15 cellular contexts compared by ENCODE assay signal in genomic region chr15:98669638-98670037, GRCh38. TPM values are rescaled to one million over a fixed set of nuclear protein-coding genes. Genes with fewer than 3 reads are reported as not detected.
DNase-seq lines count a peak whose midpoint lies in the region; ATAC-seq, FAIRE-seq and TF ChIP-seq lines count a peak whose summit lies in the region.
"Had no signal": no experiment of that assay in that cellular context is flagged by ENCODE, and none has a peak within 500 bp of the region (broad histone marks: within the 10 kb centered on the region; RNA-seq: fewer than 3 reads in every experiment).

No MANE protein-coding gene starts in this region.

- H4K5ac ChIP-seq in H1 (ENCODE audit: insufficient read length, low read depth, low read length), result no peak overlapping the region

- peak overlapping the region; percentile 94 for H4K91ac ChIP-seq in H1 (replicated peaks; ENCODE audit: insufficient read length, low read length)

- H3K14ac ChIP-seq in H1 (ENCODE audit: insufficient read length), result no peak overlapping the region

- ATAC-seq in activated CD8-positive, alpha-beta T cell treated with anti-CD3 and anti-CD28 coated beads, Interleukin-2, amount 10 ng/mL, durations not matched to agents 7 days and 5 days, result no peak
- no peak for ATAC-seq in HG03460 (IDR thresholded peaks at IDR 0.05; ENCODE audit: unreplicated experiment)
- ATAC-seq: sciatic nerve had no signal

- H3K4me2 ChIP-seq in H1 (ENCODE audit: insufficient read depth in 1 of 2, low read depth in 2 of 2, low read length in 2 of 2) (peak overlapping the region in 1 of 2 experiments; percentile 75; a peak in 1 of 4 replicates), neural progenitor cell (no peak overlapping the region)

- POLR2A ChIA-PET in Caco-2 (lab: Charles Lee) (no interaction called here), HEK293 (lab: Yijun Ruan, JAX) (no interaction called here), H1 (lab: Charles Lee; ENCODE audit: partially characterized antibody) (interaction anchor here (0.7 to 1.1 kb wide), 2 partner anchors 10 to 11 kb away, joined by 3 read pairs; no protein-coding TSS in a partner anchor)
- POLR2A ChIA-PET in activated CD8-positive, alpha-beta T cell treated with anti-CD3 and anti-CD28 coated beads, Interleukin-2, amount 10 ng/mL, durations not matched to agents 7 days and 5 days (lab: Charles Lee), result interaction anchor here (0.5 kb wide), 1 partner anchor 21 kb away, joined by 3 read pairs; the partner anchor contains the start of gene IGF1R

- H3K9me3 Mint-ChIP-seq in Caco-2 (ENCODE audit: unreplicated experiment) (no peaks in the 10 kb centered on the region), neural progenitor cell (no peaks in the 10 kb centered on the region)
- H3K9me3 Mint-ChIP-seq in activated CD8-positive, alpha-beta T cell treated with anti-CD3 and anti-CD28 coated beads, Interleukin-2, amount 10 ng/mL, durations not matched to agents 7 days and 5 days (ENCODE audit: insufficient read depth), result no peaks in the 10 kb centered on the region
- H3K9me3 Mint-ChIP-seq: activated T-helper 1 cell treated with anti-CD3 and anti-CD28 coated beads, Interleukin-12 subunit alpha, Interleukin-12 subunit beta, Interleukin-2, Interleukin-4 antibody, amounts not matched to agents 30 ng/mL and 10 ng/mL and 1 ng/mL, durations not matched to agents 14 hours and 24 hours and 36 hours; CD8-positive, alpha-beta T cell had no signal

- peaks cover 34 to 99% of the 10 kb centered on the region in 2 experiments for H3K79me2 ChIP-seq in H1 (ENCODE audit: control insufficient read depth in 1 of 2, insufficient read depth in 2 of 2, low read length in 2 of 2)
- peaks cover 100% of the 10 kb centered on the region for H3K79me2 ChIP-seq in neural progenitor cell (ENCODE audit: low read depth)

- H3K36me3 Mint-ChIP-seq in Caco-2 (ENCODE audit: insufficient read depth, unreplicated experiment) (peaks cover 5% of the 10 kb centered on the region), neural progenitor cell (peaks cover 24% of the 10 kb centered on the region)
- H3K36me3 Mint-ChIP-seq in activated CD8-positive, alpha-beta T cell treated with anti-CD3 and anti-CD28 coated beads, Interleukin-2, amount 10 ng/mL, durations not matched to agents 7 days and 5 days (ENCODE audit: low read depth), result no peaks in the 10 kb centered on the region

- no TSS peak for BruUV-seq in Caco-2 (replicated peaks; lab: Mats Ljungman, UMichigan)

- intact Hi-C loops in Caco-2 (cut with micrococcal nuclease; ENCODE audit: unreplicated experiment), result loop anchor here (2.0 to 5.0 kb wide), 4 partner anchors 19 to 233 kb away; no protein-coding TSS in a partner anchor

- WGBS in H1 (ENCODE audit: extremely low coverage in 1 of 2, insufficient coverage in 1 of 2, insufficient read length in 1 of 2, insufficient replicate concordance in 2 of 2, low coverage in 1 of 2, low lambda C conversion rate in 2 of 2, missing lambda C conversion rate in 1 of 2), 2 experiments, result 82% methylated on average over 7 of the region's 7 CpGs; no CpG with 5 or more reads in 1 of the 2 experiments
- WGBS in mesodermal cell (ENCODE audit: insufficient coverage in 2 of 2), 2 experiments, result 89 to 92% methylated on average over 3 to 7 of the region's 7 CpGs

- H3K18ac ChIP-seq in H1 (ENCODE audit: extremely low read depth, low read length), result peak overlapping the region; percentile 55

- H3K9ac ChIP-seq in H1 (replicated peaks in 1 of 4; ENCODE audit: extremely low read depth in 1 of 4, low read depth in 3 of 4, low read length in 3 of 4) (no peak overlapping the region), neural progenitor cell (no peak overlapping the region)

- peak overlapping the region; percentile 91 for H2BK12ac ChIP-seq in H1 (ENCODE audit: low read depth, low read length)

- no peaks in the 10 kb centered on the region for H3F3A ChIP-seq in neural progenitor cell (ENCODE audit: low read depth)

- H2BK5ac ChIP-seq in H1 (ENCODE audit: low read depth, low read length), result peak overlapping the region; percentile 93

- peaks cover 44% of the 10 kb centered on the region for H3K4me1 Mint-ChIP-seq in Caco-2 (ENCODE audit: low read depth, unreplicated experiment)
- peaks cover 27% of the 10 kb centered on the region for H3K4me1 Mint-ChIP-seq in activated CD8-positive, alpha-beta T cell treated with anti-CD3 and anti-CD28 coated beads, Interleukin-2, amount 10 ng/mL, durations not matched to agents 7 days and 5 days (ENCODE audit: low read depth)
- H3K4me1 Mint-ChIP-seq in neural progenitor cell, result peaks cover 60% of the 10 kb centered on the region

- H2AFZ ChIP-seq in H1 (ENCODE audit: low read length) (no peak overlapping the region), neural progenitor cell (replicated peaks) (no peak overlapping the region)

- peaks cover 19% of the 10 kb centered on the region for H3K79me1 ChIP-seq in H1 (ENCODE audit: low read depth, low read length)

- no peak for TF ChIP-seq POLR2A in H1 (IDR thresholded peaks at IDR 0.05; ENCODE audit: control extremely low read depth in 1 of 2, low read depth in 2 of 2, low read length in 2 of 2)

- H3K23ac ChIP-seq in H1 (ENCODE audit: insufficient read length), result peak overlapping the region; percentile 1

- peaks cover 20 to 23% of the 10 kb centered on the region in 2 experiments for H4K20me1 ChIP-seq in H1 (replicated peaks in 1 of 2; ENCODE audit: control insufficient read depth in 1 of 2, insufficient read depth in 2 of 2, low read length in 2 of 2)
- H4K20me1 ChIP-seq in neural progenitor cell (ENCODE audit: low read depth), result peaks cover 95% of the 10 kb centered on the region

- H3K23me2 ChIP-seq in H1 (ENCODE audit: low read depth, low read length), result no peaks in the 10 kb centered on the region

- no peak for TF ChIP-seq RAD21 in H1 (IDR thresholded peaks at IDR 0.05 in 1 of 2, conservative IDR thresholded peaks at IDR 0.05 in 1 of 2; ENCODE audit: low read depth in 2 of 2, low read length in 2 of 2)

- H3K27me3 Mint-ChIP-seq in Caco-2 (ENCODE audit: insufficient read depth, unreplicated experiment), result no peaks in the 10 kb centered on the region
- no peaks in the 10 kb centered on the region for H3K27me3 Mint-ChIP-seq in activated CD8-positive, alpha-beta T cell treated with anti-CD3 and anti-CD28 coated beads, Interleukin-2, amount 10 ng/mL, durations not matched to agents 7 days and 5 days (ENCODE audit: low read depth)
- no peaks in the 10 kb centered on the region for H3K27me3 Mint-ChIP-seq in neural progenitor cell (ENCODE audit: insufficient read depth, low read depth)

- TF ChIP-seq CTCF in Caco-2 (IDR thresholded peaks at IDR 0.05; ENCODE audit: insufficient read depth in 1 of 2, low read depth in 1 of 2, low read length in 1 of 2, severe bottlenecking in 1 of 2, unreplicated experiment in 1 of 2) (no peak), HEK293 (tag by site-specific recombination; IDR thresholded peaks at IDR 0.05) (no peak), H1 (IDR thresholded peaks at IDR 0.05; ENCODE audit: control extremely low read depth in 1 of 3, insufficient read depth in 1 of 3, low read depth in 1 of 3, low read length in 3 of 3) (no peak), neural progenitor cell (IDR thresholded peaks at IDR 0.05) (no peak)

- H2BK120ac ChIP-seq in H1 (replicated peaks; ENCODE audit: low read depth, low read length), result peak overlapping the region; percentile 57

- H3K36me3 ChIP-seq in Caco-2 (ENCODE audit: control insufficient read depth, insufficient read depth, low read length) (no peaks in the 10 kb centered on the region), HEK293 (ENCODE audit: control insufficient read depth in 2 of 2, insufficient read depth in 1 of 2, low read length in 2 of 2) (no peaks in the 10 kb centered on the region), H1 (ENCODE audit: control insufficient read depth in 2 of 4, insufficient read depth in 4 of 4, low read length in 3 of 4) (no peaks in the 10 kb centered on the region; a peak in 2 of 8 replicates), mesodermal cell (ENCODE audit: control insufficient read depth, insufficient read depth, low read length) (peaks cover 14% of the 10 kb centered on the region), neural progenitor cell (no peaks in the 10 kb centered on the region)
- H3K36me3 ChIP-seq: WERI-Rb-1 had no signal

- DNase-seq in Caco-2, result no peak
- peak in 1 of 2 experiments; percentile 45 for DNase-seq in H1 (ENCODE audit: low read depth in 1 of 2, low spot score in 2 of 2)
- DNase-seq in activated CD8-positive, alpha-beta T cell treated with anti-CD3 and anti-CD28 coated beads, Interleukin-2, amount 10 ng/mL, durations not matched to agents 7 days and 5 days, result no peak
- no peak for DNase-seq in neural progenitor cell (ENCODE audit: low spot score)
- DNase-seq: NCI-H1417 treated with DMSO at 0.1 percent for 48 hours, NCI-H510A treated with DMSO at 0.1 percent for 48 hours, SHP77 treated with DMSO at 0.1 percent for 48 hours had no signal

- H3K4me3 Mint-ChIP-seq in Caco-2 (ENCODE audit: unreplicated experiment) (peak overlapping the region; percentile 2), neural progenitor cell (no peak overlapping the region)
- H3K4me3 Mint-ChIP-seq in activated CD8-positive, alpha-beta T cell treated with anti-CD3 and anti-CD28 coated beads, Interleukin-2, amount 10 ng/mL, durations not matched to agents 7 days and 5 days, result no peak overlapping the region
- H3K4me3 Mint-ChIP-seq: CD8-positive, alpha-beta T cell had no signal

- H3K27me3 ChIP-seq in Caco-2 (replicated peaks; ENCODE audit: control insufficient read depth, insufficient read depth, low read length) (no peaks in the 10 kb centered on the region), H1 (replicated peaks in 1 of 4; ENCODE audit: control insufficient read depth in 3 of 4, extremely low read depth in 1 of 4, insufficient read depth in 3 of 4, low read length in 3 of 4) (no peaks in the 10 kb centered on the region), neural progenitor cell (no peaks in the 10 kb centered on the region)

- no peak overlapping the region; the same call in 1 of the 2 replicates for H2BK20ac ChIP-seq in H1 (ENCODE audit: low read length)

- no peak overlapping the region for H3K56ac ChIP-seq in H1 (replicated peaks; ENCODE audit: insufficient read length, low read depth, low read length)

- H3K27ac Mint-ChIP-seq in Caco-2 (ENCODE audit: unreplicated experiment) (peak overlapping the region; percentile 82), neural progenitor cell (no peak overlapping the region)
- H3K27ac Mint-ChIP-seq in activated CD8-positive, alpha-beta T cell treated with anti-CD3 and anti-CD28 coated beads, Interleukin-2, amount 10 ng/mL, durations not matched to agents 7 days and 5 days, result no peak overlapping the region

- CTCF ChIA-PET in Caco-2 (lab: Charles Lee), result no interaction called here
- CTCF ChIA-PET in HEK293 (lab: Yijun Ruan, JAX), result interaction anchor here (0.7 to 2.6 kb wide), 3 partner anchors 10 to 110 kb away, joined by 4 to 9 read pairs (median 4); no protein-coding TSS in a partner anchor
- CTCF ChIA-PET in H1 (lab: Charles Lee; ENCODE audit: partially characterized antibody), result interaction anchor here (0.6 to 4.2 kb wide), 6 partner anchors 8 to 235 kb away, joined by 3 to 22 read pairs (median 4); no protein-coding TSS in a partner anchor
- CTCF ChIA-PET in activated CD8-positive, alpha-beta T cell treated with anti-CD3 and anti-CD28 coated beads, Interleukin-2, amount 10 ng/mL, durations not matched to agents 7 days and 5 days (lab: Charles Lee), result interaction anchor here (1.0 to 6.5 kb wide), 2 partner anchors 11 to 17 kb away, joined by 3 to 46 read pairs; no protein-coding TSS in a partner anchor

- H3K4me3 ChIP-seq in Caco-2 (ENCODE audit: low read depth, low read length), result no peak overlapping the region
- H3K4me3 ChIP-seq in HEK293 (ENCODE audit: low read depth, low read length), result no peak overlapping the region
- H3K4me3 ChIP-seq in H1 (ENCODE audit: extremely low read depth in 1 of 4, insufficient read depth in 2 of 4, low read depth in 3 of 4, low read length in 4 of 4), result no peak overlapping the region
- H3K4me3 ChIP-seq in mesodermal cell (ENCODE audit: extremely low read depth, insufficient read depth, low read length, poor library complexity, severe bottlenecking), result no peak overlapping the region
- no peak overlapping the region for H3K4me3 ChIP-seq in neural progenitor cell

- H3K4me1 ChIP-seq in Caco-2 (peaks cover 63% of the 10 kb centered on the region), HEK293 (ENCODE audit: control insufficient read depth, insufficient read depth, low read length) (peaks cover 41% of the 10 kb centered on the region), H1 (replicated peaks in 1 of 4; ENCODE audit: control insufficient read depth in 3 of 4, insufficient read depth in 4 of 4, low read length in 3 of 4) (peaks cover 28 to 48% (median 46%) of the 10 kb centered on the region in 4 experiments), mesodermal cell (ENCODE audit: control insufficient read depth, insufficient read depth, low read length, poor library complexity, severe bottlenecking) (peaks cover 87% of the 10 kb centered on the region), neural progenitor cell (peaks cover 41% of the 10 kb centered on the region)

- H3K4ac ChIP-seq in H1 (replicated peaks; ENCODE audit: insufficient read length, low read depth, low read length), result no peak overlapping the region

- no peak overlapping the region for H4K8ac ChIP-seq in H1 (ENCODE audit: extremely low read depth, insufficient read depth, low read length)

- H2BK15ac ChIP-seq in H1 (ENCODE audit: low read length), result peak overlapping the region; percentile 34; the same call in 1 of the 2 replicates

- no peak for FAIRE-seq in H1 (lab: Jason Lieb, UNC)
- FAIRE-seq: bronchial epithelial cell had no signal

- no peak for TF ChIP-seq EP300 in H1 (IDR thresholded peaks at IDR 0.05; ENCODE audit: borderline replicate concordance in 1 of 2, low read depth in 2 of 2, low read length in 2 of 2)

- peak overlapping the region; percentile 84 for H2AK5ac ChIP-seq in H1 (ENCODE audit: low read depth, low read length)

- no peaks in the 10 kb centered on the region for H3K9me3 ChIP-seq in Caco-2
- H3K9me3 ChIP-seq in HEK293 (ENCODE audit: control insufficient read depth, insufficient read depth, low read depth, low read length), result no peaks in the 10 kb centered on the region
- H3K9me3 ChIP-seq in H1 (ENCODE audit: insufficient read depth in 2 of 2, low read depth in 1 of 2, low read length in 1 of 2), result no peaks in the 10 kb centered on the region
- no peaks in the 10 kb centered on the region for H3K9me3 ChIP-seq in mesodermal cell (ENCODE audit: control insufficient read depth, low read length)
- no peaks in the 10 kb centered on the region for H3K9me3 ChIP-seq in neural progenitor cell (ENCODE audit: low read depth)

- H3K27ac ChIP-seq in HEK293 (ENCODE audit: extremely low read depth, low read depth, low read length) (no peak overlapping the region), H1 (ENCODE audit: low read depth, low read length) (peak overlapping the region; percentile 29), mesodermal cell (ENCODE audit: low read depth, low read length, severe bottlenecking) (peak overlapping the region; percentile 97), neural progenitor cell (no peak overlapping the region)
- H3K27ac ChIP-seq: WERI-Rb-1 had no signal

RNA-seq across cellular contexts. Expression of gene IGF1R, which starts 21.3 kb away (rescaled TPM):
- total RNA-seq in Caco-2 (2022) (51.6 and 57.4 TPM in 2 replicates), neural progenitor cell (ENCODE audit: low replicate concordance) (23.5 and 40.4 TPM in 2 replicates)
- total RNA-seq in H1 (2021; fragmentation: NEBNext Ultra II Directional; extraction: Animal tissue kit (Norgen Biotek cat#: 25700)), result 106 and 109 TPM in 2 replicates
- polyA plus RNA-seq in H1 (2011; rRNA removed), result 32.9 and 59.5 TPM in 2 replicates
- 36.8 TPM for polyA plus RNA-seq in H1 (2011; cell fraction: cytosol; rRNA removed)
- 169 TPM for polyA plus RNA-seq in H1 (2011; cell fraction: nucleus; rRNA removed)
- 28.6 to 37.3 TPM (median 31.8 TPM) in 4 replicates for polyA plus RNA-seq in H1 (2012, experiment 1 of 2)
- polyA plus RNA-seq in H1 (2012, experiment 2 of 2), result 4.8 TPM
- 66.7 TPM for polyA plus RNA-seq in H1 (2013, experiment 1 of 2)
- polyA plus RNA-seq in H1 (2013, experiment 2 of 2), result 60.3 TPM
- 125 and 145 TPM in 2 replicates for polyA minus RNA-seq in H1 (2011; rRNA and poly(A)+ RNA removed)
- 186 TPM for polyA minus RNA-seq in H1 (2011; cell fraction: cytosol; rRNA and poly(A)+ RNA removed)
- polyA minus RNA-seq in H1 (2011; cell fraction: nucleus; rRNA and poly(A)+ RNA removed), result 203 TPM
- 60.4 TPM for polyA plus RNA-seq in mesodermal cell (2013, experiment 1 of 2)
- polyA plus RNA-seq in mesodermal cell (2013, experiment 2 of 2), result 39.5 TPM
- total RNA-seq in activated CD8-positive, alpha-beta T cell treated with anti-CD3 and anti-CD28 coated beads, Interleukin-2, amount 10 ng/mL, durations not matched to agents 7 days and 5 days, result 10 to 100 TPM in 1 of 2 experiments, 1 to 10 TPM in 1; 9.1 to 10.6 TPM

Comparison
In these comparisons a context has a peak if more than half of its experiments do, and no peak if none do; other contexts are left out.
1. H3K27ac ChIP-seq: peak in H1 (single experiment) and mesodermal cell (single experiment); none in HEK293 (single experiment) and neural progenitor cell (single experiment).
2. POLR2A ChIA-PET loops: an anchor here in H1 (0.7 to 1.1 kb wide) and activated CD8-positive, alpha-beta T cell treated with anti-CD3 and anti-CD28 coated beads, Interleukin-2, amount 10 ng/mL, durations not matched to agents 7 days and 5 days (0.5 kb wide); none called in Caco-2 and HEK293.